16 cellular contexts compared by ENCODE assay signal in genomic region chr5:74943905-74944304, GRCh38.
DNase-seq lines count a peak whose midpoint lies in the region; ATAC-seq and TF ChIP-seq lines count a peak whose summit lies in the region.
"Had no signal": no experiment of that assay in that cellular context is flagged by ENCODE, and none has a peak within 500 bp of the region (broad histone marks: within the 10 kb centered on the region; RNA-seq: fewer than 3 reads in every experiment).

No MANE protein-coding gene starts in this region.

- H3K27me3 Mint-ChIP-seq in effector memory CD8-positive, alpha-beta T cell, result no peaks in the 10 kb centered on the region

- ATAC-seq in effector memory CD8-positive, alpha-beta T cell (replicated peaks), result no peak
- ATAC-seq: naive thymus-derived CD8-positive, alpha-beta T cell; stimulated activated naive CD8-positive, alpha-beta T cell treated with anti-CD3 and anti-CD28 coated beads, Interleukin-15, amount 100 ng/mL, for 72 hours had no signal

- no peak overlapping the region for H3K27ac Mint-ChIP-seq in effector memory CD8-positive, alpha-beta T cell
- H3K27ac Mint-ChIP-seq: brain; naive thymus-derived CD8-positive, alpha-beta T cell; stimulated activated naive CD8-positive, alpha-beta T cell treated with anti-CD3 and anti-CD28 coated beads, Interleukin-15, amount 100 ng/mL, for 72 hours had no signal

- H3K27me3 ChIP-seq in AG04450 (ENCODE audit: control insufficient read depth, insufficient read depth, low read length), result no peaks in the 10 kb centered on the region
- H3K27me3 ChIP-seq: BLaER1 treated with 17β-estradiol and CSF1 and Interleukin-3, amounts not matched to agents 10 nM and 100 nM had no signal

- H3K4me3 Mint-ChIP-seq in effector memory CD8-positive, alpha-beta T cell, result no peak overlapping the region
- H3K4me3 Mint-ChIP-seq: brain; naive thymus-derived CD8-positive, alpha-beta T cell; stimulated activated naive CD8-positive, alpha-beta T cell treated with anti-CD3 and anti-CD28 coated beads, Interleukin-15, amount 100 ng/mL, for 72 hours had no signal

- H3K4me3 ChIP-seq in AG04450 (ENCODE audit: low read depth, low read length), result no peak overlapping the region
- H3K4me3 ChIP-seq in GM12875 (ENCODE audit: low read depth, low read length), result no peak overlapping the region
- H3K4me3 ChIP-seq in fibroblast of villous mesenchyme (ENCODE audit: low read depth, low read length), result no peak overlapping the region
- H3K4me3 ChIP-seq: BLaER1 treated with 17β-estradiol and CSF1 and Interleukin-3, amounts not matched to agents 10 nM and 100 nM had no signal

- no peaks in the 10 kb centered on the region for H3K9me3 Mint-ChIP-seq in effector memory CD8-positive, alpha-beta T cell
- H3K9me3 Mint-ChIP-seq: naive thymus-derived CD8-positive, alpha-beta T cell; stimulated activated naive CD8-positive, alpha-beta T cell treated with anti-CD3 and anti-CD28 coated beads, Interleukin-15, amount 100 ng/mL, for 72 hours had no signal

- no peak overlapping the region for H3K27ac ChIP-seq in AG04450 (ENCODE audit: low read depth, low read length)
- H3K27ac ChIP-seq: BLaER1 treated with 17β-estradiol and CSF1 and Interleukin-3, amounts not matched to agents 10 nM and 100 nM had no signal

- H3K4me1 Mint-ChIP-seq in effector memory CD8-positive, alpha-beta T cell (ENCODE audit: low read depth in 2 of 2), result peaks cover 0 to 4% of the 10 kb centered on the region in 2 donors
- H3K4me1 Mint-ChIP-seq: brain had no signal

- H3K36me3 Mint-ChIP-seq in effector memory CD8-positive, alpha-beta T cell (ENCODE audit: insufficient read depth), result no peaks in the 10 kb centered on the region
- H3K36me3 Mint-ChIP-seq: brain; naive thymus-derived CD8-positive, alpha-beta T cell had no signal

- TF ChIP-seq CTCF in AG04450 (IDR thresholded peaks at IDR 0.05; ENCODE audit: low read depth, low read length) (peak; percentile 45), GM12875 (IDR thresholded peaks at IDR 0.05; ENCODE audit: borderline replicate concordance, insufficient read depth, low read depth, low read length) (peak; percentile 22; the same call in 1 of the 2 replicates), fibroblast of villous mesenchyme (IDR thresholded peaks at IDR 0.05; ENCODE audit: insufficient read depth, low read depth, low read length) (peak; percentile 28)

- DNase-seq in AG04450 (ENCODE audit: low read depth, low spot score) (no peak), RKO (ENCODE audit: low spot score) (peak; percentile 28), fibroblast of villous mesenchyme (ENCODE audit: low read depth) (no peak), HCEC 1CT (no peak), ecto neural progenitor cell (ENCODE audit: low spot score) (no peak), SKM-1 treated with dmso at 0.1 percent for 144 hours (lab: John Stamatoyannopoulos, UW; ENCODE audit: unreplicated experiment) (no peak)
- DNase-seq in effector memory CD8-positive, alpha-beta T cell, result no peak
- DNase-seq: activated effector memory CD4-positive, alpha-beta T cell treated with anti-CD3 and anti-CD28 coated beads, Interleukin-2, amount 50 U/mL, for 16 hours; GDM1; NCI-H446 treated with DMSO at 0.1 percent for 48 hours; SHP77; stimulated activated naive CD8-positive, alpha-beta T cell treated with anti-CD3 and anti-CD28 coated beads, Interleukin-15, amount 100 ng/mL, for 72 hours had no signal

- POLR2A ChIA-PET in AG04450 (lab: Yijun Ruan, JAX), result no interaction called here

- no peaks in the 10 kb centered on the region for H3K9me3 ChIP-seq in AG04450 (ENCODE audit: control insufficient read depth, insufficient read depth, low read length)
- H3K9me3 ChIP-seq: BLaER1 treated with 17β-estradiol and CSF1 and Interleukin-3, amounts not matched to agents 10 nM and 100 nM had no signal

- CTCF ChIA-PET in AG04450 (lab: Charles Lee), result no interaction called here
